8 cellular contexts compared by ENCODE assay signal in genomic region chr19:43754562-43755255, GRCh38. TPM values are rescaled to one million over a fixed set of nuclear protein-coding genes. Genes with fewer than 3 reads are reported as not detected.
DNase-seq lines count a peak whose midpoint lies in the region; ATAC-seq and TF ChIP-seq lines count a peak whose summit lies in the region.

A gene with protein sequence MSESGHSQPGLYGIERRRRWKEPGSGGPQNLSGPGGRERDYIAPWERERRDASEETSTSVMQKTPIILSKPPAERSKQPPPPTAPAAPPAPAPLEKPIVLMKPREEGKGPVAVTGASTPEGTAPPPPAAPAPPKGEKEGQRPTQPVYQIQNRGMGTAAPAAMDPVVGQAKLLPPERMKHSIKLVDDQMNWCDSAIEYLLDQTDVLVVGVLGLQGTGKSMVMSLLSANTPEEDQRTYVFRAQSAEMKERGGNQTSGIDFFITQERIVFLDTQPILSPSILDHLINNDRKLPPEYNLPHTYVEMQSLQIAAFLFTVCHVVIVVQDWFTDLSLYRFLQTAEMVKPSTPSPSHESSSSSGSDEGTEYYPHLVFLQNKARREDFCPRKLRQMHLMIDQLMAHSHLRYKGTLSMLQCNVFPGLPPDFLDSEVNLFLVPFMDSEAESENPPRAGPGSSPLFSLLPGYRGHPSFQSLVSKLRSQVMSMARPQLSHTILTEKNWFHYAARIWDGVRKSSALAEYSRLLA (minus strand): TSS chr19:43754962. CDS start chr19:43750741, 4,221 bp downstream.

- peak within 1 kb of the TSS; percentile 91 for H2AK5ac ChIP-seq in IMR-90 (ENCODE audit: low read depth, low read length)

- H4K20me1 ChIP-seq in IMR-90 (ENCODE audit: insufficient read depth, low read length) (peaks cover 25% of the 10 kb centered on the region), OCI-LY7 (ENCODE audit: insufficient read depth, low read length) (no peaks in the 10 kb centered on the region)

- peak; percentile 80 for TF ChIP-seq POLR2A in IMR-90 (IDR thresholded peaks at IDR 0.05; ENCODE audit: low read depth, low read length)

- H3K56ac ChIP-seq in IMR-90 (ENCODE audit: extremely low read depth, insufficient read depth, low read length), result peak within 1 kb of the TSS; percentile 98

- peak within 1 kb of the TSS; percentile 90 for H3K9ac ChIP-seq in IMR-90 (ENCODE audit: low read depth, low read length)

- BruUV-seq in IMR-90 (replicated peaks; lab: Mats Ljungman, UMichigan), result no TSS peak
- BruUV-seq in OCI-LY7 (replicated peaks; lab: Mats Ljungman, UMichigan), result no TSS peak

- H3K27ac ChIP-seq in IMR-90 (ENCODE audit: insufficient read depth, low read length) (peak within 1 kb of the TSS; percentile 97), OCI-LY7 (ENCODE audit: low read depth, low read length, poor library complexity, severe bottlenecking) (peak within 1 kb of the TSS; percentile 98)

- H4K5ac ChIP-seq in IMR-90 (ENCODE audit: low read depth, low read length), result peak within 1 kb of the TSS; percentile 71

- H3K4me2 ChIP-seq in IMR-90 (ENCODE audit: low read depth, low read length), result peak within 1 kb of the TSS; percentile 90
- H3K4me2 ChIP-seq in OCI-LY7 (ENCODE audit: low read length), result peak within 1 kb of the TSS; percentile 99

- no peaks in the 10 kb centered on the region for H3K9me3 ChIP-seq in IMR-90 (ENCODE audit: control insufficient read depth, insufficient read depth, low read length)
- H3K9me3 ChIP-seq in OCI-LY7 (ENCODE audit: low read length), result no peaks in the 10 kb centered on the region

- POLR2A ChIA-PET in IMR-90 (lab: Charles Lee; ENCODE audit: unreplicated experiment), result interaction anchor here (0.5 to 1.4 kb wide), 3 partner anchors 10 to 159 kb away, joined by 3 to 4 read pairs (median 3); partner anchors contain the start of genes IRGQ and ZNF576
- POLR2A ChIA-PET in OCI-LY7 (lab: Charles Lee), result interaction anchor here (0.8 to 3.9 kb wide), 6 partner anchors 9 to 30 kb away, joined by 4 to 27 read pairs (median 4); partner anchors contain the start of gene KCNN4

- ATAC-seq in GM21528 (IDR thresholded peaks at IDR 0.05; ENCODE audit: low FRiP score, unreplicated experiment) (peak; percentile 54), IMR-90 (ENCODE audit: low read depth) (peak; percentile 85)

- intact Hi-C loops in IMR-90 (cut with micrococcal nuclease), result no loop called here
- intact Hi-C loops in OCI-LY7 (cut with micrococcal nuclease; ENCODE audit: unreplicated experiment), result loop anchor here (1.0 kb wide), 1 partner anchor 11 kb away; no protein-coding TSS in a partner anchor

- peak within 1 kb of the TSS; percentile 90 for H2BK120ac ChIP-seq in IMR-90 (ENCODE audit: low read depth, low read length)

- H3K79me1 ChIP-seq in IMR-90 (ENCODE audit: low read depth in 1 of 2, low read length in 2 of 2), result peaks cover 19 to 64% of the 10 kb centered on the region in 2 experiments

- peak within 1 kb of the TSS; percentile 89 for H3K23ac ChIP-seq in IMR-90 (ENCODE audit: low read depth, low read length)

- H2BK20ac ChIP-seq in IMR-90 (ENCODE audit: low read depth, low read length), result peak within 1 kb of the TSS; percentile 28; the same call in 1 of the 2 replicates

- no peaks in the 10 kb centered on the region for H3K9me2 ChIP-seq in OCI-LY7 (ENCODE audit: insufficient read depth, low read length)

- no peak for TF ChIP-seq CTCF in IMR-90 (conservative IDR thresholded peaks at IDR 0.05; ENCODE audit: low read depth, low read length)
- no peak for TF ChIP-seq CTCF in OCI-LY7 (conservative IDR thresholded peaks at IDR 0.05; ENCODE audit: low read length)

- no peaks in the 10 kb centered on the region for H3K27me3 ChIP-seq in IMR-90 (ENCODE audit: control insufficient read depth, insufficient read depth, low read length)

- peak within 1 kb of the TSS; percentile 86 for H3K14ac ChIP-seq in IMR-90 (replicated peaks; ENCODE audit: low read depth, low read length)

- H2AFZ ChIP-seq in IMR-90 (replicated peaks; ENCODE audit: low read length, poor library complexity), result peak within 1 kb of the TSS; percentile 99
- H2AFZ ChIP-seq in OCI-LY7 (ENCODE audit: low read length), result peak within 1 kb of the TSS; percentile 5; the same call in 1 of the 2 replicates

- H4K8ac ChIP-seq in IMR-90 (ENCODE audit: low read depth in 2 of 2, low read length in 2 of 2), result peak within 1 kb of the TSS; percentile 95 to 98

- H2BK5ac ChIP-seq in IMR-90 (ENCODE audit: low read depth, low read length, poor library complexity, severe bottlenecking), result peak within 1 kb of the TSS; percentile 96

- H3K79me2 ChIP-seq in OCI-LY7 (ENCODE audit: insufficient read depth, low read depth, low read length), result peaks cover 41% of the 10 kb centered on the region; the same call in 1 of the 2 replicates

- peak within 1 kb of the TSS; percentile 97 for H3K4ac ChIP-seq in IMR-90 (ENCODE audit: low read depth, low read length)

- peaks cover 20% of the 10 kb centered on the region for H3K4me1 ChIP-seq in IMR-90 (ENCODE audit: control insufficient read depth, insufficient read depth, low read length)
- H3K4me1 ChIP-seq in OCI-LY7 (ENCODE audit: insufficient read depth, low read length, poor library complexity, severe bottlenecking), result peaks cover 57% of the 10 kb centered on the region

- dilution Hi-C loops in IMR-90 (cut with HindIII; ENCODE audit: low sequenced_read_pairs, unreplicated experiment), result no loop called here

- CTCF ChIA-PET in IMR-90 (lab: Yijun Ruan, JAX) (no interaction called here), OCI-LY7 (lab: Charles Lee; ENCODE audit: unreplicated experiment) (no interaction called here)

- H4K91ac ChIP-seq in IMR-90 (ENCODE audit: insufficient read depth, low read depth, low read length), result peak within 1 kb of the TSS; percentile 98

- H2AK9ac ChIP-seq in IMR-90 (replicated peaks; ENCODE audit: low read depth, low read length, poor library complexity), result peak within 1 kb of the TSS; percentile 86

- WGBS in IMR-90 (ENCODE audit: extremely low coverage in 2 of 2, insufficient read length in 1 of 2), 2 experiments, result 0% methylated on average over 24 of the region's 70 CpGs; no CpG with 5 or more reads in 1 of the 2 experiments

- in situ Hi-C loops in IMR-90 (cut with MboI; ENCODE audit: low sequenced_read_pairs), result no loop called here

- TF ChIP-seq RAD21 in IMR-90 (IDR thresholded peaks at IDR 0.05; ENCODE audit: low read length), result no peak

- peak; percentile 99 for DNase-seq in DMS 273 (lab: John Stamatoyannopoulos, UW; ENCODE audit: unreplicated experiment)
- DNase-seq in IMR-90, result peak; percentile 97
- peak; percentile 98 for DNase-seq in OCI-LY7 (ENCODE audit: low spot score)
- peak; percentile 99 for DNase-seq in activated T-cell treated with anti-CD3 and anti-CD28 coated beads for 1 hour (ENCODE audit: low read depth)
- DNase-seq in epidermal melanocyte (ENCODE audit: insufficient read length, low spot score), result peak; percentile 94
- DNase-seq in middle frontal gyrus (ENCODE audit: extremely low spot score, low spot score), result peak; percentile 98
- DNase-seq in stimulated activated CD8-positive, alpha-beta memory T cell treated with anti-CD3 and anti-CD28 coated beads, Interleukin-2, amount 100 ng/mL, for 1 hour (ENCODE audit: low read depth in 2 of 2), result peak; percentile 97 to 98

- peaks cover 9% of the 10 kb centered on the region for H3K36me3 ChIP-seq in IMR-90 (ENCODE audit: control insufficient read depth, insufficient read depth, low read length)
- H3K36me3 ChIP-seq in OCI-LY7 (ENCODE audit: insufficient read depth, low read length), result peaks cover 42% of the 10 kb centered on the region

- H3K18ac ChIP-seq in IMR-90 (ENCODE audit: low read depth, low read length), result peak within 1 kb of the TSS; percentile 79

- H3K4me3 ChIP-seq in IMR-90 (ENCODE audit: insufficient read depth, low read depth, low read length) (peak within 1 kb of the TSS; percentile 66), OCI-LY7 (ENCODE audit: low read depth, low read length, poor library complexity, severe bottlenecking) (peak within 1 kb of the TSS; percentile 98)

- peak within 1 kb of the TSS; percentile 95; the same call in 2 of the 3 replicates for H2BK15ac ChIP-seq in IMR-90 (ENCODE audit: low read depth, low read length)

- peaks cover 19% of the 10 kb centered on the region for H3K9me1 ChIP-seq in IMR-90 (ENCODE audit: insufficient read depth, low read length)

TF ChIP-seq in IMR-90, 13 proteins besides CTCF, POLR2A, EP300 and RAD21 (continues in another document):
- TF ChIP-seq ELK1 (IDR thresholded peaks at IDR 0.05; ENCODE audit: borderline replicate concordance, low read depth, low read length) (no peak), SMC3 (IDR thresholded peaks at IDR 0.05; ENCODE audit: low read depth, low read length) (no peak), CEBPB (IDR thresholded peaks at IDR 0.05; ENCODE audit: low read depth, low read length) (no peak), CHD1 (IDR thresholded peaks at IDR 0.05; ENCODE audit: low read depth, low read length) (no peak), USF2 (IDR thresholded peaks at IDR 0.05; ENCODE audit: low read depth, low read length) (peak; percentile 66), BHLHE40 (IDR thresholded peaks at IDR 0.05; ENCODE audit: low read depth, low read length) (peak; percentile 90), MAFK (IDR thresholded peaks at IDR 0.05; ENCODE audit: low read depth, low read length) (no peak), RCOR1 (IDR thresholded peaks at IDR 0.05; ENCODE audit: insufficient replicate concordance, low read length) (peak; percentile 1), MXI1 (IDR thresholded peaks at IDR 0.05; ENCODE audit: borderline replicate concordance, low read depth, low read length) (no peak), NFE2L2 (IDR thresholded peaks at IDR 0.05; ENCODE audit: low read depth, low read length) (no peak)

RNA-seq across cellular contexts. Expression of the gene that starts here (rescaled TPM):
- 4.8 and 5.8 TPM in 2 replicates for total RNA-seq in IMR-90 (2012; rRNA removed)
- polyA plus RNA-seq in IMR-90 (2012; rRNA removed), result 21.4 and 24.3 TPM in 2 replicates
- polyA plus RNA-seq in IMR-90 (2012; cell fraction: cytosol; rRNA removed), result 8.3 and 9.1 TPM in 2 replicates
- polyA plus RNA-seq in IMR-90 (2012; cell fraction: nucleus; rRNA removed; ENCODE audit: low replicate concordance), result 60.7 and 76.3 TPM in 2 replicates
- total RNA-seq in OCI-LY7 (2014; rRNA removed; shearing (Covaris generic)), result 49.1 and 65.6 TPM in 2 replicates
- 75.5 and 83.1 TPM in 2 replicates for total RNA-seq in OCI-LY7 (2022)

Comparison
In these comparisons a context has a peak if more than half of its experiments do, and no peak if none do; other contexts are left out.
1. Peak in every context shown above with its lines: DNase-seq, ATAC-seq, H3K4me3 ChIP-seq and H3K27ac ChIP-seq.